ENCODE assay signal across 8 cellular contexts in the genomic region with DNA sequence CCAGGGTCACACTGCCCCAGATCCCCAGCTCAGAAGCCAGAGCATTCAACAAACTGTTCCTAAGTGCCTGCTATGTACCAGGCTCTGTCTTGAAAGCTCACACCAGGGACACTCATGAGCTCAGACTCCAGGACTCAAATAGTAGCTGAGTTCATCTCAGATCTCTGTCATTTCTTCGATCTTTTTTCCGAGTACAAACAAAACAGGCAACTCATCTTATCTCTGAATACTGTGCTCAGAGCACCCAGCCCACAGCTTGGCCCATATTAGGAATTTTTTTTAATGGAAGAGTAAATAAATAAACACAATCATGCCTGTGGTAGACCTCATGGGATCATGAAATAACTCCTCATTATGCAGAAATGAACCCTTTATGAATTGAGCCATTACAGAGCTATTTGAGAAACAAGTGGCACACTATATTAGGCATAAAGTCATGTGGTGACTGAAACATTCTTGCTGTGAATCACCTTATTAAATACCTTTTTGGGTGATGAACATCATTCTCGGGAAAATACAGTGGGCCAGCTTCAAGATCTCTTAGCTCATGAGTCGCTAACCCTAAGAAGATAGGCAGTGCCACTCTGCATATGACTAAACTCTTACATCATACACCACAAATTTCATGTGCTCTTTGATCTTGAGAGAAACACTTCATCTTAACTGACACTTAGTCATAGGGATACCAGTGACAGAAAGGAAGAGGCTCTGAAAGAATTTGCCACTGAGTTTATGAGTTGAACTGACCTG. TPM values are rescaled to one million over a fixed set of nuclear protein-coding genes. Genes with fewer than 3 reads are reported as not detected.
DNase-seq lines count a peak whose midpoint lies in the region; ATAC-seq and TF ChIP-seq lines count a peak whose summit lies in the region.

No MANE protein-coding gene starts in this region.

- peaks cover 61% of the 10 kb centered on the region for H3K4me1 Mint-ChIP-seq in MCF 10A (ENCODE audit: insufficient read depth, unreplicated experiment)

- H3F3A ChIP-seq in GM23248 (ENCODE audit: insufficient read depth) = peaks cover 18% of the 10 kb centered on the region; the same call in 1 of the 2 replicates

- no peaks in the 10 kb centered on the region for H3K9me3 ChIP-seq in GM23248 (ENCODE audit: low read depth)
- no peaks in the 10 kb centered on the region for H3K9me3 ChIP-seq in osteoblast (ENCODE audit: low read depth, low read length)

- H4K20me1 ChIP-seq in GM23248 (ENCODE audit: insufficient read depth) = no peaks in the 10 kb centered on the region
- H4K20me1 ChIP-seq in osteoblast (ENCODE audit: insufficient read depth, low read length) = no peaks in the 10 kb centered on the region

- DNase-seq in GM23248 (peak; percentile 78), LoVo (ENCODE audit: low spot score) (peak; percentile 92), MCF 10A (ENCODE audit: unreplicated experiment) (peak; percentile 72), osteoblast (ENCODE audit: insufficient read length, low spot score, missing footprints) (peak; percentile 57), NCI-H2081 treated with DMSO at 0.1 percent for 48 hours (lab: John Stamatoyannopoulos, UW) (no peak), activated gamma-delta T cell (lab: John Stamatoyannopoulos, UW) (no peak), GF-D8 (lab: John Stamatoyannopoulos, UW) (no peak)

- H3K4me3 ChIP-seq in GM23248 = no peak overlapping the region
- peak overlapping the region; percentile 15 for H3K4me3 ChIP-seq in osteoblast (ENCODE audit: insufficient read depth, low read length)

- H3K36me3 ChIP-seq in GM23248 (ENCODE audit: low read depth) (no peaks in the 10 kb centered on the region), osteoblast (ENCODE audit: insufficient read depth, low read length) (no peaks in the 10 kb centered on the region)

- TF ChIP-seq CTCF in MCF 10A (IDR thresholded peaks at IDR 0.05; ENCODE audit: unreplicated experiment) = no peak
- no peak for TF ChIP-seq CTCF in osteoblast (IDR thresholded peaks at IDR 0.05; ENCODE audit: extremely low read depth, low read depth, low read length)

- WGBS in GM23248 (ENCODE audit: low coverage in 1 of 2, low lambda C conversion rate in 2 of 2, missing lambda C conversion rate in 2 of 2), 2 experiments = 5 to 6% methylated on average over 4 of the region's 4 CpGs

- intact Hi-C loops in MCF 10A (cut with micrococcal nuclease) = no loop called here

- peak; percentile 81 for ATAC-seq in GM18498 (IDR thresholded peaks at IDR 0.05; ENCODE audit: unreplicated experiment)

- H3K9ac ChIP-seq in GM23248 = no peak overlapping the region

- H3K79me2 ChIP-seq in GM23248 (ENCODE audit: insufficient read depth) (no peaks in the 10 kb centered on the region), osteoblast (ENCODE audit: insufficient read depth, low read length) (no peaks in the 10 kb centered on the region)

- in situ Hi-C loops in GM23248 (cut with MboI) = no loop called here

- POLR2A ChIA-PET in MCF 10A (lab: Yijun Ruan, JAX) = interaction anchor here (0.7 to 13.2 kb wide), 10 partner anchors 10 to 111 kb away, joined by 3 to 268 read pairs (median 5); a partner anchor contains a TSS

- H3K27ac ChIP-seq in GM23248 (no peak overlapping the region), osteoblast (ENCODE audit: low read depth, low read length) (peak overlapping the region; percentile 52)

- no peak overlapping the region for H2AFZ ChIP-seq in GM23248
- peak overlapping the region; percentile 42 for H2AFZ ChIP-seq in osteoblast (ENCODE audit: low read length)

- no peaks in the 10 kb centered on the region for H3K27me3 Mint-ChIP-seq in MCF 10A (ENCODE audit: insufficient read depth, unreplicated experiment)

- H3K4me2 ChIP-seq in GM23248 (ENCODE audit: unreplicated experiment) = peak overlapping the region; percentile 11
- peak overlapping the region; percentile 47 for H3K4me2 ChIP-seq in osteoblast (ENCODE audit: insufficient read depth, low read length)

- no peaks in the 10 kb centered on the region for H3K9me3 Mint-ChIP-seq in MCF 10A (ENCODE audit: unreplicated experiment)

- H3K9me2 ChIP-seq in GM23248 (ENCODE audit: insufficient read depth) = no peaks in the 10 kb centered on the region

- peaks cover 16% of the 10 kb centered on the region for H3K4me1 ChIP-seq in GM23248 (ENCODE audit: insufficient read depth)
- H3K4me1 ChIP-seq in osteoblast (ENCODE audit: insufficient read depth, low read length) = peaks cover 27% of the 10 kb centered on the region

- CTCF ChIA-PET in MCF 10A (lab: Yijun Ruan, JAX) = interaction anchor here (0.5 to 4.1 kb wide), 17 partner anchors 9 to 691 kb away, joined by 3 to 16 read pairs (median 4); no protein-coding TSS in a partner anchor

- no TSS peak for BruUV-seq in MCF 10A (replicated peaks; lab: Mats Ljungman, UMichigan)

- no peak overlapping the region for H3K4me3 Mint-ChIP-seq in MCF 10A (ENCODE audit: unreplicated experiment)

- peak overlapping the region; percentile 32 for H3K27ac Mint-ChIP-seq in MCF 10A (ENCODE audit: low read depth, unreplicated experiment)

- H3K27me3 ChIP-seq in GM23248 (replicated peaks; ENCODE audit: insufficient read depth) (peaks cover 38% of the 10 kb centered on the region), osteoblast (ENCODE audit: insufficient read depth, low read length) (no peaks in the 10 kb centered on the region)

- H3K36me3 Mint-ChIP-seq in MCF 10A (ENCODE audit: insufficient read depth, unreplicated experiment) = peaks cover 18% of the 10 kb centered on the region

RNA-seq across cellular contexts. Expression of a gene that starts 9.9 kb away (rescaled TPM):
- not detected in 2 replicates for total RNA-seq in GM23248 (2014; rRNA removed; shearing (Covaris generic))
- polyA plus RNA-seq in GM23248 (2016; fragmentation: Nextera tagmentation; extraction: Ambion mirVana) = 0.21 and 0.37 TPM in 2 replicates
- total RNA-seq in MCF 10A (2022) = 14.9 and 29.6 TPM in 2 replicates
- total RNA-seq in osteoblast = 2.9 and 4.0 TPM in 2 replicates

Comparison
In these comparisons a context has a peak if more than half of its experiments do, and no peak if none do; other contexts are left out.
1. DNase-seq: peak in GM23248 (single experiment), LoVo (single experiment), MCF 10A (single experiment) and osteoblast (single experiment); none in NCI-H2081 treated with DMSO at 0.1 percent for 48 hours (single experiment), activated gamma-delta T cell (single experiment) and GF-D8 (single experiment).